ENCODE assay signal across 14 cellular contexts in the genomic region with DNA sequence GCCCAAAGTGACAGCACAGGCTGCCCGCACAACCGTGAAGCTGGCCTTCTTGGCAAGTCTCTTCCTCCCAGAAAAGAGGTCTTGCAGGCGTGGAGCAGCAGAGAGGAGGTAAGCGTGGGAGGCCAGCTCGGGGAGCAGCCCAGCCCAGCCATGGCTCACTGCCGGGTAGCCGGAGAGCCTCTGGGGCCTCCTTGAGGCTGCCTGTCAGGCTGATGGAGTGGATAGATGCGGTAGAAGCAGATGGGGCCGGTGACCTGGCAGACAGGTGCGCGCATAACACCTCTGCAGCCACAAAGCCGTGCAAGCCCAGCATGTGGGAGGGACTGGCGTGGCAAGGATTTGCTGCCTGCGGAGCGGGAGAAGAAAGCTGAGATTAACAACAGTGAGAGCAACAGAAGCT. TPM values are rescaled to one million over a fixed set of nuclear protein-coding genes. Genes with fewer than 3 reads are reported as not detected.
DNase-seq lines count a peak whose midpoint lies in the region; ATAC-seq and TF ChIP-seq lines count a peak whose summit lies in the region.
"Had no signal": no experiment of that assay in that cellular context is flagged by ENCODE, and none has a peak within 500 bp of the region (broad histone marks: within the 10 kb centered on the region; RNA-seq: fewer than 3 reads in every experiment).

No MANE protein-coding gene starts in this region.

- TF ChIP-seq CTCF in lower lobe of right lung (IDR thresholded peaks at IDR 0.05) (no peak), tibial artery (IDR thresholded peaks at IDR 0.05) (no peak)

- H3K27me3 ChIP-seq in lower lobe of right lung (ENCODE audit: low read depth), result no peaks in the 10 kb centered on the region
- peaks cover 0 to 12% of the 10 kb centered on the region in 2 donors for H3K27me3 ChIP-seq in tibial artery

- H3K4me1 ChIP-seq in lower lobe of right lung (peaks cover 21% of the 10 kb centered on the region), tibial artery (no peaks in the 10 kb centered on the region)

- H3K4me3 ChIP-seq in lower lobe of right lung (no peak overlapping the region), tibial artery (no peak overlapping the region)

- H3K27ac ChIP-seq in lower lobe of right lung (no peak overlapping the region), tibial artery (no peak overlapping the region)

- H3K9me3 ChIP-seq in lower lobe of right lung (no peaks in the 10 kb centered on the region), tibial artery (no peaks in the 10 kb centered on the region)

- intact Hi-C loops in lower lobe of right lung (cut with DNase I), result no loop called here
- intact Hi-C loops in tibial artery (cut with DNase I; ENCODE audit: low total_unique reads), result no loop called here

- H3K36me3 ChIP-seq in lower lobe of right lung, result no peaks in the 10 kb centered on the region
- no peaks in the 10 kb centered on the region for H3K36me3 ChIP-seq in tibial artery

- ATAC-seq in lower lobe of right lung, result peak; percentile 15 to 28
- ATAC-seq in activated CD4-positive, CD25-positive, alpha-beta regulatory T cell treated with anti-CD3 and anti-CD28 coated beads, Interleukin-2, amount 50 U/mL, for 24 hours, result no peak

- DNase-seq in DMS153 treated with DMSO at 0.1 percent for 48 hours (lab: John Stamatoyannopoulos, UW; ENCODE audit: unreplicated experiment) (peak; percentile 62), NCI-H128 (lab: John Stamatoyannopoulos, UW; ENCODE audit: unreplicated experiment) (peak; percentile 21), NCI-H524 treated with DMSO at 0.1 percent for 48 hours (lab: John Stamatoyannopoulos, UW) (peak; percentile 23), lower lobe of right lung (no peak), anterior cingulate cortex (lab: John Stamatoyannopoulos, UW) (no peak), NCI-H446 (lab: John Stamatoyannopoulos, UW) (no peak), tibial artery (no peak)
- DNase-seq: activated CD4-positive, alpha-beta T cell treated with anti-CD3 and anti-CD28 coated beads, Interleukin-2, amount 10 ng/mL, durations not matched to agents 24 days and 14 days; effector memory CD4-positive, alpha-beta T cell; MM.1S; stimulated activated CD4-positive, alpha-beta T cell treated with anti-CD3 and anti-CD28 coated beads, Interleukin-4, amount 100 ng/mL, for 1 hour; stimulated activated naive B cell treated with anti-CD40 and anti-IgM and Interleukin-4, amounts not matched to agents 10 μg/mL and 1 μg/mL and 100 μg/mL, for 72 hours had no signal

RNA-seq across cellular contexts. Expression of gene DOK4, which starts 17.1 kb away (rescaled TPM):
- 57.3 TPM for total RNA-seq in lower lobe of right lung

RNA-seq across cellular contexts. Expression of gene CCDC102A, which starts 33.0 kb away (rescaled TPM):
- 12.8 TPM for total RNA-seq in lower lobe of right lung

RNA-seq across cellular contexts. Expression of gene ADGRG5, which starts 39.1 kb away (rescaled TPM):
- 1.4 TPM for total RNA-seq in lower lobe of right lung
- total RNA-seq: renal cortical epithelial cell had no signal

RNA-seq across cellular contexts. Expression of gene POLR2C, which starts 40.9 kb away (rescaled TPM):
- total RNA-seq in lower lobe of right lung, result 76.0 TPM

RNA-seq across cellular contexts. Expression of gene COQ9, which starts 56.1 kb away (rescaled TPM):
- 37.2 TPM for total RNA-seq in lower lobe of right lung

Comparison
In these comparisons a context has a peak if more than half of its experiments do, and no peak if none do; other contexts are left out.
1. DNase-seq: peak in DMS153 treated with DMSO at 0.1 percent for 48 hours (single experiment), NCI-H128 (single experiment) and NCI-H524 treated with DMSO at 0.1 percent for 48 hours (single experiment); none in lower lobe of right lung (single experiment), anterior cingulate cortex (0 of 58), NCI-H446 (0 of 2) and tibial artery (0 of 2).
2. ATAC-seq: peak in lower lobe of right lung (2 of 2); none in activated CD4-positive, CD25-positive, alpha-beta regulatory T cell treated with anti-CD3 and anti-CD28 coated beads, Interleukin-2, amount 50 U/mL, for 24 hours (0 of 2).